ENCODE assay signal across 8 cellular contexts in the genomic region with DNA sequence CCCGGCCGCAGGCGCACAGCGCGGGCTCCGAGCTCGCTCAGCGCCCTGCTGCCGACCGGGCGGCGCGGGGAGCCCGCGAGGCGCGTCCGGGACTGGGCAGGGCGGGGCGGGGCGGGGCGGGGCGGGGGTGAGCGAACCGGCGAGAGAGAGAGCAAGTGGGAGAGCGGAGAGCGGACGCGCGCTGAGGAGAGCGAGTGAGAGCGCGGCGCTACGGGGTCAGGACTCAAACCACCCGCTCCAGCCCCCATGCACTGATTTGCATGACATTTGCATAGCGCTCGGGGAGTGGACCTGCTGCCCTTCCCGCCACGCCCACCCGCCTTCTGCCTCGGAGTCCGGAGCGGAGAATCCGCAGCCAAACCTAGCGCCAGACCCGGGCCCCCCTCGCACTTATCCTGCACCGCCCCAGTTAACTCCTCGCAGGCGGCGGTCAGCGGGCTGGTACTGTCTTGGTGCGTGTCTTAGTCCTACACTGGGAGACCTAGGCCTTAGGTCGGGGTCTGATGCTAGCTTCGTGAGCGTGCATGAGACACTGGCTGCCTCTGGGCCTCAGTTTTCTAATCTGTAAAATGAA. TPM values are rescaled to one million over a fixed set of nuclear protein-coding genes. Genes with fewer than 3 reads are reported as not detected.
DNase-seq lines count a peak whose midpoint lies in the region; ATAC-seq and TF ChIP-seq lines count a peak whose summit lies in the region.

A gene with protein sequence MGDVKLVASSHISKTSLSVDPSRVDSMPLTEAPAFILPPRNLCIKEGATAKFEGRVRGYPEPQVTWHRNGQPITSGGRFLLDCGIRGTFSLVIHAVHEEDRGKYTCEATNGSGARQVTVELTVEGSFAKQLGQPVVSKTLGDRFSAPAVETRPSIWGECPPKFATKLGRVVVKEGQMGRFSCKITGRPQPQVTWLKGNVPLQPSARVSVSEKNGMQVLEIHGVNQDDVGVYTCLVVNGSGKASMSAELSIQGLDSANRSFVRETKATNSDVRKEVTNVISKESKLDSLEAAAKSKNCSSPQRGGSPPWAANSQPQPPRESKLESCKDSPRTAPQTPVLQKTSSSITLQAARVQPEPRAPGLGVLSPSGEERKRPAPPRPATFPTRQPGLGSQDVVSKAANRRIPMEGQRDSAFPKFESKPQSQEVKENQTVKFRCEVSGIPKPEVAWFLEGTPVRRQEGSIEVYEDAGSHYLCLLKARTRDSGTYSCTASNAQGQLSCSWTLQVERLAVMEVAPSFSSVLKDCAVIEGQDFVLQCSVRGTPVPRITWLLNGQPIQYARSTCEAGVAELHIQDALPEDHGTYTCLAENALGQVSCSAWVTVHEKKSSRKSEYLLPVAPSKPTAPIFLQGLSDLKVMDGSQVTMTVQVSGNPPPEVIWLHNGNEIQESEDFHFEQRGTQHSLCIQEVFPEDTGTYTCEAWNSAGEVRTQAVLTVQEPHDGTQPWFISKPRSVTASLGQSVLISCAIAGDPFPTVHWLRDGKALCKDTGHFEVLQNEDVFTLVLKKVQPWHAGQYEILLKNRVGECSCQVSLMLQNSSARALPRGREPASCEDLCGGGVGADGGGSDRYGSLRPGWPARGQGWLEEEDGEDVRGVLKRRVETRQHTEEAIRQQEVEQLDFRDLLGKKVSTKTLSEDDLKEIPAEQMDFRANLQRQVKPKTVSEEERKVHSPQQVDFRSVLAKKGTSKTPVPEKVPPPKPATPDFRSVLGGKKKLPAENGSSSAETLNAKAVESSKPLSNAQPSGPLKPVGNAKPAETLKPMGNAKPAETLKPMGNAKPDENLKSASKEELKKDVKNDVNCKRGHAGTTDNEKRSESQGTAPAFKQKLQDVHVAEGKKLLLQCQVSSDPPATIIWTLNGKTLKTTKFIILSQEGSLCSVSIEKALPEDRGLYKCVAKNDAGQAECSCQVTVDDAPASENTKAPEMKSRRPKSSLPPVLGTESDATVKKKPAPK (N-terminal part only) (minus strand): TSS at position 75 of the 574 bp plus-strand sequence. CDS start 90,491 bp downstream, outside the sequence.

- H3K27ac ChIP-seq in SK-N-MC (no peak within 1 kb of the TSS), colonic mucosa (no peak within 1 kb of the TSS)

- peak; percentile 72 for DNase-seq in COR-L47 (lab: John Stamatoyannopoulos, UW)
- peak; percentile 98 for DNase-seq in MG63
- DNase-seq in SK-N-MC (ENCODE audit: low read depth, low spot score): no peak
- peak; percentile 69 for DNase-seq in colonic mucosa
- peak; percentile 93 for DNase-seq in kidney tubule cell (ENCODE audit: low spot score)
- DNase-seq in stimulated activated CD4-positive, alpha-beta T cell treated with anti-CD3 and anti-CD28 coated beads, Interleukin-2, amount 100 ng/mL, for 24 hours: peak; percentile 30 to 57
- DNase-seq in middle frontal gyrus (ENCODE audit: extremely low spot score, low spot score): no peak

- H3K4me1 ChIP-seq in colonic mucosa: peaks cover 4% of the 10 kb centered on the region

- ATAC-seq in GM21367 (IDR thresholded peaks at IDR 0.05; ENCODE audit: unreplicated experiment): peak; percentile 65

- H3K27me3 ChIP-seq in MG63 (no peaks in the 10 kb centered on the region), colonic mucosa (no peaks in the 10 kb centered on the region)

- no peaks in the 10 kb centered on the region for H3K9me3 ChIP-seq in MG63
- no peaks in the 10 kb centered on the region; the same call in 1 of the 2 replicates for H3K9me3 ChIP-seq in SK-N-MC (ENCODE audit: low read depth, low read length)
- H3K9me3 ChIP-seq in colonic mucosa: no peaks in the 10 kb centered on the region

- H3K36me3 ChIP-seq in MG63 (no peaks in the 10 kb centered on the region), SK-N-MC (ENCODE audit: insufficient read depth, low read length) (no peaks in the 10 kb centered on the region), colonic mucosa (no peaks in the 10 kb centered on the region)

- H3K9ac ChIP-seq in SK-N-MC (ENCODE audit: insufficient read length): peak within 1 kb of the TSS; percentile 39
- peak within 1 kb of the TSS; percentile 55 to 56 for H3K9ac ChIP-seq in colonic mucosa (ENCODE audit: low read depth in 2 of 2, low read length in 2 of 2)

- no peak for TF ChIP-seq CTCF in colonic mucosa (IDR thresholded peaks at IDR 0.05)

- peak within 1 kb of the TSS; percentile 58 for H3K4me3 ChIP-seq in MG63
- peak within 1 kb of the TSS; percentile 89 for H3K4me3 ChIP-seq in SK-N-MC
- H3K4me3 ChIP-seq in colonic mucosa: peak within 1 kb of the TSS; percentile 45

- intact Hi-C loops in colonic mucosa (cut with DNase I): loop anchor here (10.0 kb wide), 1 partner anchor 100 kb away; no protein-coding TSS in a partner anchor

RNA-seq across cellular contexts. Expression of the gene that starts here (rescaled TPM):
- 12.5 and 15.4 TPM in 2 replicates for total RNA-seq in MG63 (2014; rRNA removed; shearing (Covaris generic); ENCODE audit: low replicate concordance)
- 100 to 1,000 TPM in 1 of 2 donors, 10 to 100 TPM in 1; 58.8 to 267 TPM for total RNA-seq in colonic mucosa

Comparison
In these comparisons a context has a peak if more than half of its experiments do, and no peak if none do; other contexts are left out.
1. DNase-seq: peak in COR-L47 (single experiment), MG63 (single experiment), colonic mucosa (single experiment), kidney tubule cell (single experiment) and stimulated activated CD4-positive, alpha-beta T cell treated with anti-CD3 and anti-CD28 coated beads, Interleukin-2, amount 100 ng/mL, for 24 hours (2 of 2); none in SK-N-MC (single experiment) and middle frontal gyrus (single experiment).
2. Peak in every context shown above with its lines, with median percentiles within 50 percentile points of each other: H3K4me3 ChIP-seq.